In genomic region chr2:62998949-62999348, GRCh38 we compare ENCODE assay signal across 27 cellular contexts. TPM values are rescaled to one million over a fixed set of nuclear protein-coding genes. Genes with fewer than 3 reads are reported as not detected.
DNase-seq lines count a peak whose midpoint lies in the region; ATAC-seq, FAIRE-seq and TF ChIP-seq lines count a peak whose summit lies in the region.
"Had no signal": no experiment of that assay in that cellular context is flagged by ENCODE, and none has a peak within 500 bp of the region (broad histone marks: within the 10 kb centered on the region; RNA-seq: fewer than 3 reads in every experiment).

No MANE protein-coding gene starts in this region.

- no peak overlapping the region for H3K27ac ChIP-seq in PC-3 (ENCODE audit: low read length)
- peak overlapping the region; percentile 16 for H3K27ac ChIP-seq in keratinocyte (ENCODE audit: control insufficient read depth, insufficient read depth, low read length)
- H3K27ac ChIP-seq: lower lobe of right lung, right lobe of liver, thyroid gland had no signal

- H3K27me3 ChIP-seq in PC-3 (ENCODE audit: low read length), result no peaks in the 10 kb centered on the region
- no peaks in the 10 kb centered on the region for H3K27me3 ChIP-seq in bronchial epithelial cell (ENCODE audit: control insufficient read depth, insufficient read depth, low read length)
- no peaks in the 10 kb centered on the region for H3K27me3 ChIP-seq in keratinocyte (ENCODE audit: control insufficient read depth, extremely low read depth, insufficient read depth, low read length)
- H3K27me3 ChIP-seq: right lobe of liver, thyroid gland had no signal

- H3K4me1 ChIP-seq in PC-3 (ENCODE audit: insufficient read depth, low read length) (peaks cover 19% of the 10 kb centered on the region), keratinocyte (ENCODE audit: control insufficient read depth, extremely low read depth, insufficient read depth, low read length) (peaks cover 29% of the 10 kb centered on the region)
- H3K4me1 ChIP-seq: lower lobe of right lung, right lobe of liver, thyroid gland had no signal

- H3K79me2 ChIP-seq in PC-3 (ENCODE audit: low read length) (no peaks in the 10 kb centered on the region), keratinocyte (ENCODE audit: control insufficient read depth, insufficient read depth, low read length) (no peaks in the 10 kb centered on the region)

- dilution Hi-C loops in keratinocyte (cut with MboI; ENCODE audit: extremely low pct_ligation_motif_present, low sequenced_read_pairs), result no loop called here

- H3K9ac ChIP-seq in PC-3 (ENCODE audit: low read length) (no peak overlapping the region), keratinocyte (ENCODE audit: control insufficient read depth, extremely low read depth, insufficient read depth, low read length) (no peak overlapping the region)

- FAIRE-seq in bronchial epithelial cell (lab: Jason Lieb, UNC) (no peak), keratinocyte (lab: Jason Lieb, UNC) (peak; percentile 80), GM12892 (lab: Jason Lieb, UNC) (no peak)
- FAIRE-seq: G401.6 had no signal

- no peak overlapping the region for H3K4me3 Mint-ChIP-seq in stimulated activated effector memory CD8-positive, alpha-beta T cell treated with anti-CD3 and anti-CD28 coated beads, Interleukin-12 subunit alpha, Interleukin-12 subunit beta, amount 100 ng/mL, for 72 hours
- no peak overlapping the region for H3K4me3 Mint-ChIP-seq in activated naive CD4-positive, alpha-beta T cell treated with anti-CD3 and anti-CD28 coated beads for 36 hours
- H3K4me3 Mint-ChIP-seq: activated B cell treated with CpG ODN at 0.5 μM for 24 hours; activated naive CD8-positive, alpha-beta T cell treated with anti-CD3 and anti-CD28 coated beads, Interleukin-2, amount 10 ng/mL, durations not matched to agents 7 days and 5 days; CD4-positive, CD25-positive, alpha-beta regulatory T cell; nephron progenitor cell; stimulated activated naive CD8-positive, alpha-beta T cell treated with anti-CD3 and anti-CD28 coated beads, Interleukin-15, Interleukin-2, amounts not matched to agents 100 ng/mL and 50 ng/mL, for 24 hours had no signal

- H3K36me3 Mint-ChIP-seq in stimulated activated effector memory CD8-positive, alpha-beta T cell treated with anti-CD3 and anti-CD28 coated beads, Interleukin-12 subunit alpha, Interleukin-12 subunit beta, amount 100 ng/mL, for 72 hours, result peaks cover 22% of the 10 kb centered on the region
- peaks cover 11% of the 10 kb centered on the region for H3K36me3 Mint-ChIP-seq in activated naive CD4-positive, alpha-beta T cell treated with anti-CD3 and anti-CD28 coated beads for 36 hours (ENCODE audit: low read depth)

- intact Hi-C loops in PC-3 (cut with micrococcal nuclease), result no loop called here
- intact Hi-C loops in activated naive CD4-positive, alpha-beta T cell treated with anti-CD3 and anti-CD28 coated beads for 36 hours (cut with micrococcal nuclease), result no loop called here

- 0 out of 2 replicates have a peak, but pooled peaks have one; percentile 37 for ATAC-seq in PC-3
- no peak for ATAC-seq in stimulated activated effector memory CD8-positive, alpha-beta T cell treated with anti-CD3 and anti-CD28 coated beads, Interleukin-12 subunit alpha, Interleukin-12 subunit beta, amount 100 ng/mL, for 72 hours
- ATAC-seq: lower lobe of right lung, right lobe of liver had no signal

- H3K36me3 ChIP-seq in PC-3 (ENCODE audit: low read depth, low read length), result peaks cover 7% of the 10 kb centered on the region; the same call in 1 of the 2 replicates
- H3K36me3 ChIP-seq in bronchial epithelial cell (ENCODE audit: control insufficient read depth, insufficient read depth, low read length), result no peaks in the 10 kb centered on the region
- peaks cover 2 to 6% of the 10 kb centered on the region in 2 experiments for H3K36me3 ChIP-seq in keratinocyte (ENCODE audit: control insufficient read depth in 2 of 2, extremely low read depth in 1 of 2, insufficient read depth in 2 of 2, low read length in 2 of 2)

- no peaks in the 10 kb centered on the region for H3K27me3 Mint-ChIP-seq in activated naive CD4-positive, alpha-beta T cell treated with anti-CD3 and anti-CD28 coated beads for 36 hours (ENCODE audit: low read depth)
- H3K27me3 Mint-ChIP-seq: activated B cell treated with CpG ODN at 0.5 μM for 24 hours; activated naive CD8-positive, alpha-beta T cell treated with anti-CD3 and anti-CD28 coated beads, Interleukin-2, amount 10 ng/mL, durations not matched to agents 7 days and 5 days; CD4-positive, CD25-positive, alpha-beta regulatory T cell; stimulated activated naive CD8-positive, alpha-beta T cell treated with anti-CD3 and anti-CD28 coated beads, Interleukin-15, Interleukin-2, amounts not matched to agents 100 ng/mL and 50 ng/mL, for 24 hours had no signal

- TF ChIP-seq POLR2A in GM12892 (IDR thresholded peaks at IDR 0.05; ENCODE audit: low read depth, low read length), result no peak

- H3F3A ChIP-seq in PC-3 (ENCODE audit: low read length, unreplicated experiment), result no peaks in the 10 kb centered on the region

- no peaks in the 10 kb centered on the region for H3K9me2 ChIP-seq in PC-3 (replicated peaks; ENCODE audit: low read length)

- H3K4me2 ChIP-seq in PC-3 (ENCODE audit: low read length) (no peak overlapping the region), keratinocyte (ENCODE audit: control insufficient read depth, extremely low read depth, insufficient read depth, low read depth, low read length) (peak overlapping the region; percentile 44)

- no peaks in the 10 kb centered on the region for H3K4me1 Mint-ChIP-seq in stimulated activated effector memory CD8-positive, alpha-beta T cell treated with anti-CD3 and anti-CD28 coated beads, Interleukin-12 subunit alpha, Interleukin-12 subunit beta, amount 100 ng/mL, for 72 hours
- H3K4me1 Mint-ChIP-seq in activated naive CD4-positive, alpha-beta T cell treated with anti-CD3 and anti-CD28 coated beads for 36 hours (ENCODE audit: low read depth), result no peaks in the 10 kb centered on the region
- H3K4me1 Mint-ChIP-seq: activated B cell treated with CpG ODN at 0.5 μM for 24 hours; activated naive CD8-positive, alpha-beta T cell treated with anti-CD3 and anti-CD28 coated beads, Interleukin-2, amount 10 ng/mL, durations not matched to agents 7 days and 5 days; CD4-positive, CD25-positive, alpha-beta regulatory T cell; nephron progenitor cell had no signal

- BruUV-seq in PC-3 (replicated peaks; lab: Mats Ljungman, UMichigan), result no TSS peak

- H3K4me3 ChIP-seq in PC-3 (ENCODE audit: low read length) (no peak overlapping the region), bronchial epithelial cell (ENCODE audit: low read depth, low read length) (no peak overlapping the region), keratinocyte (ENCODE audit: control insufficient read depth in 2 of 3, extremely low read depth in 1 of 3, insufficient read depth in 2 of 3, low read depth in 1 of 3, low read length in 3 of 3) (no peak overlapping the region)
- H3K4me3 ChIP-seq: lower lobe of right lung, right lobe of liver, thyroid gland had no signal

- CTCF ChIA-PET in PC-3 (lab: Charles Lee), result no interaction called here
- CTCF ChIA-PET in activated naive CD4-positive, alpha-beta T cell treated with anti-CD3 and anti-CD28 coated beads for 36 hours (lab: Charles Lee), result no interaction called here

- H3K9me3 Mint-ChIP-seq in stimulated activated effector memory CD8-positive, alpha-beta T cell treated with anti-CD3 and anti-CD28 coated beads, Interleukin-12 subunit alpha, Interleukin-12 subunit beta, amount 100 ng/mL, for 72 hours, result no peaks in the 10 kb centered on the region
- no peaks in the 10 kb centered on the region for H3K9me3 Mint-ChIP-seq in activated naive CD4-positive, alpha-beta T cell treated with anti-CD3 and anti-CD28 coated beads for 36 hours
- H3K9me3 Mint-ChIP-seq: activated B cell treated with CpG ODN at 0.5 μM for 24 hours; activated naive CD8-positive, alpha-beta T cell treated with anti-CD3 and anti-CD28 coated beads, Interleukin-2, amount 10 ng/mL, durations not matched to agents 7 days and 5 days; activated T-helper 2 cell treated with anti-CD3 and anti-CD28 coated beads, Interferon-gamma antibody, Interleukin-2, Interleukin-4, amounts not matched to agents 10 μg/mL and 5 μg/mL and 100 μg/mL, durations not matched to agents 14 hours and 24 hours and 36 hours; nephron progenitor cell; stimulated activated naive CD8-positive, alpha-beta T cell treated with anti-CD3 and anti-CD28 coated beads, Interleukin-15, Interleukin-2, amounts not matched to agents 100 ng/mL and 50 ng/mL, for 24 hours had no signal

- POLR2A ChIA-PET in PC-3 (lab: Charles Lee; ENCODE audit: unreplicated experiment), result no interaction called here

- H3K9me3 ChIP-seq in PC-3 (ENCODE audit: low read length) (no peaks in the 10 kb centered on the region), keratinocyte (ENCODE audit: control insufficient read depth, low read depth, low read length) (no peaks in the 10 kb centered on the region)
- H3K9me3 ChIP-seq: lower lobe of right lung, right lobe of liver, thyroid gland had no signal

- no peaks in the 10 kb centered on the region for H3K9me1 ChIP-seq in keratinocyte (ENCODE audit: control insufficient read depth, extremely low read depth, insufficient read depth, low read length)

- no peaks in the 10 kb centered on the region for H4K20me1 ChIP-seq in PC-3 (ENCODE audit: low read length)
- H4K20me1 ChIP-seq in keratinocyte (ENCODE audit: control insufficient read depth, extremely low read depth, insufficient read depth, low read length), result no peaks in the 10 kb centered on the region

- DNase-seq in ELR (ENCODE audit: low read depth) (peak; percentile 62), PC-3 (peak; percentile 34), bronchial epithelial cell (ENCODE audit: low read depth) (peak; percentile 87), keratinocyte (ENCODE audit: low read depth, low spot score) (peak; percentile 13), GM12892 (ENCODE audit: insufficient read length) (no peak), 8988T (no peak)
- DNase-seq in stimulated activated effector memory CD8-positive, alpha-beta T cell treated with anti-CD3 and anti-CD28 coated beads, Interleukin-12 subunit alpha, Interleukin-12 subunit beta, amount 100 ng/mL, for 72 hours (ENCODE audit: low spot score in 2 of 2), result no peak
- DNase-seq in activated naive CD4-positive, alpha-beta T cell treated with anti-CD3 and anti-CD28 coated beads for 36 hours, result no peak
- DNase-seq: activated B cell treated with CpG ODN at 0.5 μM for 24 hours; activated CD4-positive, alpha-beta T cell treated with anti-CD3 and anti-CD28 coated beads, Interleukin-2, amount 50 U/mL, for 48 hours; activated CD8-positive, alpha-beta memory T cell treated with anti-CD3 and anti-CD28 coated beads, Interleukin-2, amount 50 U/mL, for 4 hours; activated naive CD8-positive, alpha-beta T cell treated with anti-CD3 and anti-CD28 coated beads, Interleukin-2, amount 10 ng/mL, durations not matched to agents 7 days and 5 days; CD4-positive, CD25-positive, alpha-beta regulatory T cell; H7; Karpas-422; lower lobe of right lung; NCI-H1048; NCI-H187; nephron progenitor cell; right lobe of liver; stimulated activated CD4-positive, alpha-beta T cell treated with anti-CD3 and anti-CD28 coated beads, Interleukin-15, amount 100 ng/mL, for 24 hours; T1000; thyroid gland had no signal

- no peak for TF ChIP-seq CTCF in PC-3 (conservative IDR thresholded peaks at IDR 0.05; ENCODE audit: low read depth, low read length)
- TF ChIP-seq CTCF in bronchial epithelial cell (IDR thresholded peaks at IDR 0.05; ENCODE audit: insufficient read depth, low read length, severe bottlenecking), result no peak
- TF ChIP-seq CTCF in keratinocyte (optimal IDR thresholded peaks at IDR 0.05 in 1 of 3, IDR thresholded peaks at IDR 0.05 in 1 of 3, conservative IDR thresholded peaks at IDR 0.05 in 1 of 3; ENCODE audit: extremely low read depth in 1 of 3, insufficient read depth in 2 of 3, low read length in 3 of 3), result no peak

- H3K27ac Mint-ChIP-seq in stimulated activated effector memory CD8-positive, alpha-beta T cell treated with anti-CD3 and anti-CD28 coated beads, Interleukin-12 subunit alpha, Interleukin-12 subunit beta, amount 100 ng/mL, for 72 hours, result no peak overlapping the region
- H3K27ac Mint-ChIP-seq in activated naive CD4-positive, alpha-beta T cell treated with anti-CD3 and anti-CD28 coated beads for 36 hours, result no peak overlapping the region
- H3K27ac Mint-ChIP-seq: activated B cell treated with CpG ODN at 0.5 μM for 24 hours; activated naive CD8-positive, alpha-beta T cell treated with anti-CD3 and anti-CD28 coated beads, Interleukin-2, amount 10 ng/mL, durations not matched to agents 7 days and 5 days; activated T-helper 2 cell treated with anti-CD3 and anti-CD28 coated beads, Interferon-gamma antibody, Interleukin-2, Interleukin-4, amounts not matched to agents 10 μg/mL and 5 μg/mL and 100 μg/mL, durations not matched to agents 14 hours and 24 hours and 36 hours; CD4-positive, CD25-positive, alpha-beta regulatory T cell; nephron progenitor cell; stimulated activated naive CD8-positive, alpha-beta T cell treated with anti-CD3 and anti-CD28 coated beads, Interleukin-15, Interleukin-2, amounts not matched to agents 100 ng/mL and 50 ng/mL, for 24 hours had no signal

- H2AFZ ChIP-seq in PC-3 (ENCODE audit: low read length) (no peak overlapping the region), keratinocyte (ENCODE audit: control insufficient read depth, low read length) (no peak overlapping the region)

RNA-seq across cellular contexts. Expression of gene OTX1, which starts 51.7 kb away (rescaled TPM):
- total RNA-seq in PC-3 (2014; rRNA removed) (2.3 and 2.9 TPM in 2 replicates), bronchial epithelial cell (0.79 and 1.5 TPM in 2 replicates)
- polyA plus RNA-seq in keratinocyte, result 0.22 to 0.54 TPM (median 0.28 TPM) in 3 replicates
- polyA plus RNA-seq in keratinocyte (2011; ENCODE audit: low read depth), result 0.55 TPM
- polyA plus RNA-seq in keratinocyte (2011; cell fraction: cytosol; rRNA removed), result 0.26 and 0.35 TPM in 2 replicates
- polyA plus RNA-seq in keratinocyte (2011; cell fraction: nucleus; rRNA removed), result 2.1 and 3.3 TPM in 2 replicates
- polyA plus RNA-seq in keratinocyte (2012; ENCODE audit: low replicate concordance), result 2.6 and 3.1 TPM in 2 replicates
- polyA minus RNA-seq in keratinocyte, result 0.10 to 1.0 TPM (median 0.20 TPM) in 3 replicates
- 1.2 TPM for polyA minus RNA-seq in keratinocyte (2011; cell fraction: cytosol; rRNA and poly(A)+ RNA removed)
- polyA minus RNA-seq in keratinocyte (2011; cell fraction: nucleus; rRNA and poly(A)+ RNA removed), result 2.5 and 3.1 TPM in 2 replicates
- 0.32 TPM for polyA plus RNA-seq in GM12892 (2012; ENCODE audit: missing spikeins)
- total RNA-seq in activated naive CD4-positive, alpha-beta T cell treated with anti-CD3 and anti-CD28 coated beads for 36 hours, result not detected
- total RNA-seq: activated B cell treated with CpG ODN at 0.5 μM for 24 hours; activated naive CD8-positive, alpha-beta T cell treated with anti-CD3 and anti-CD28 coated beads, Interleukin-2, amount 10 ng/mL, durations not matched to agents 7 days and 5 days; activated T-helper 2 cell treated with anti-CD3 and anti-CD28 coated beads, Interferon-gamma antibody, Interleukin-2, Interleukin-4, amounts not matched to agents 10 μg/mL and 5 μg/mL and 100 μg/mL, durations not matched to agents 14 hours and 24 hours and 36 hours; CD4-positive, CD25-positive, alpha-beta regulatory T cell; mucosa of gallbladder; right lobe of liver; thyroid gland had no signal
- polyA plus RNA-seq: CD4-positive, CD25-positive, alpha-beta regulatory T cell had no signal

Comparison
In these comparisons a context has a peak if more than half of its experiments do, and no peak if none do; other contexts are left out.
1. DNase-seq: peak in ELR (single experiment), PC-3 (single experiment), bronchial epithelial cell (single experiment) and keratinocyte (single experiment); none in stimulated activated effector memory CD8-positive, alpha-beta T cell treated with anti-CD3 and anti-CD28 coated beads, Interleukin-12 subunit alpha, Interleukin-12 subunit beta, amount 100 ng/mL, for 72 hours (0 of 2), GM12892 (single experiment), activated naive CD4-positive, alpha-beta T cell treated with anti-CD3 and anti-CD28 coated beads for 36 hours (single experiment) and 8988T (single experiment).